Comparison of ENCODE assay signal across 1 cellular context in the genomic region with DNA sequence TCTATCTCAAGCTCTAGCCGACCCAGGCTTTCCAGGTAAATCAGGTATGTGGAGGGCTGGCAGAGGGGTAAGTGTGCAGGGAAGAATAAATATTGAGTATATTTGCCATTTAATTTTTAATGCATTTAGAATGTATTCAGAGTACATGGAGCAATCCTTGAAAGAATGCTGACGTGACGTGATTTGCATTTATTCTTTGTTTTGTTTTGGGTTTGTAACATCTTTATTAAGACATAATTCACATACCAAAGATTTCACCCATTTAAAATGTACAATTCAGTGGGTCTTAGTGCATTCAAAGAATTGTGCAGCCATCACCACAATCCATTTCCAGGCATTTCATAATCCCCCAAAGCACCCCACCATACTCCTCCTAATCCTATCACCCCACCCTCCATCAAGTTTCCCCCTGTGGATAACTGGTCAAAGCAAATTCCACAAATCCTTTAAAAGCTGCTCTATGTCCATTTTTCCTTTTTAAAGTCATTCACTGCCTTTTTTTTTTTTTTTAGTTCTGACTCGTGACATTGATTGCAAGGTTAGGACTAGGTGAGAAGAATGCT.
TF ChIP-seq lines count a peak whose summit lies in the region.

No MANE protein-coding gene starts in this region.

TF ChIP-seq in H1, 55 proteins besides CTCF, POLR2A, EP300 and RAD21:
- TF ChIP-seq TAF7 (optimal IDR thresholded peaks at IDR 0.05; ENCODE audit: borderline replicate concordance, low read depth, low read length) (no peak), SRF (IDR thresholded peaks at IDR 0.05; ENCODE audit: low read depth, low read length) (no peak), POLR2AphosphoS5 (IDR thresholded peaks at IDR 0.05; ENCODE audit: low read depth, low read length) (no peak), EGR1 (IDR thresholded peaks at IDR 0.05; ENCODE audit: borderline replicate concordance, low read depth, low read length) (no peak), PHF8 (conservative IDR thresholded peaks at IDR 0.05; ENCODE audit: low read depth, low read length) (no peak), SP1 (IDR thresholded peaks at IDR 0.05; ENCODE audit: low read depth, low read length) (no peak), SP2 (IDR thresholded peaks at IDR 0.05; ENCODE audit: low read length) (no peak), EZH2 (IDR thresholded peaks at IDR 0.05; ENCODE audit: low read depth, low read length, severe bottlenecking) (no peak), FOSL1 (IDR thresholded peaks at IDR 0.05; ENCODE audit: insufficient read depth, low read depth, low read length) (no peak), RFX5 (IDR thresholded peaks at IDR 0.05; ENCODE audit: borderline replicate concordance, low read depth, low read length) (no peak)
- TF ChIP-seq, protein P1, sequence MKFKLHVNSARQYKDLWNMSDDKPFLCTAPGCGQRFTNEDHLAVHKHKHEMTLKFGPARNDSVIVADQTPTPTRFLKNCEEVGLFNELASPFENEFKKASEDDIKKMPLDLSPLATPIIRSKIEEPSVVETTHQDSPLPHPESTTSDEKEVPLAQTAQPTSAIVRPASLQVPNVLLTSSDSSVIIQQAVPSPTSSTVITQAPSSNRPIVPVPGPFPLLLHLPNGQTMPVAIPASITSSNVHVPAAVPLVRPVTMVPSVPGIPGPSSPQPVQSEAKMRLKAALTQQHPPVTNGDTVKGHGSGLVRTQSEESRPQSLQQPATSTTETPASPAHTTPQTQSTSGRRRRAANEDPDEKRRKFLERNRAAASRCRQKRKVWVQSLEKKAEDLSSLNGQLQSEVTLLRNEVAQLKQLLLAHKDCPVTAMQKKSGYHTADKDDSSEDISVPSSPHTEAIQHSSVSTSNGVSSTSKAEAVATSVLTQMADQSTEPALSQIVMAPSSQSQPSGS (IDR thresholded peaks at IDR 0.05; ENCODE audit: low read length): no peak
